ENCODE assay signal across 27 cellular contexts in the genomic region with DNA sequence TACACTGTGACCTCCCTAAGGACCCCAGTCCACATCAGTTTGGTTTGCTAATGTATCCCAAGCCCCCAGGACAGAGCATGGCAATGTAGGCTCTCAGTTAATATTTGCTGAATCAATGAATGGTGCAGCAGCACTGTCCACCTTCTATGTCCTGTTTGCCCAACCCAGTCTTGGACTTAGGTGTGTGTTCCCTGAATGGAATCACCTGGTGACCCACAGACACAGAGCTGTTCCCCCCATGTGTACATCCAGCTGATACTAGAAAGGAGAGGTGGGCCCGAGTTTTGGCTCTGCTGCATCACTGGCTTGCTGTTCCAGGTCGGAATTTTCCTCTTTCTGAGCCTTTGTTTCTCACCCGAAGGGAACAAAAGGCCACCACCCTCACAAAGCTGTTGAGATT.
A peak's percentile ranks its signal among the peaks of the same experiment; 100 is the strongest.
DNase-seq lines count a peak whose midpoint lies in the region; FAIRE-seq and TF ChIP-seq lines count a peak whose summit lies in the region.
"Had no signal": no experiment of that assay in that cellular context is flagged by ENCODE, and none has a peak within 500 bp of the region (broad histone marks: within the 10 kb centered on the region; RNA-seq: fewer than 3 reads in every experiment).

No MANE protein-coding gene starts in this region.

- TF ChIP-seq CTCF in endothelial cell of umbilical vein (IDR thresholded peaks at IDR 0.05; ENCODE audit: extremely low read depth in 1 of 2, insufficient read depth in 1 of 2, low read depth in 1 of 2, low read length in 2 of 2) (no peak), uterus (IDR thresholded peaks at IDR 0.05) (no peak)

- H3K18ac ChIP-seq in trophoblast cell (ENCODE audit: low read length) = peak overlapping the region; percentile 41

- TF ChIP-seq POLR2A in endothelial cell of umbilical vein (IDR thresholded peaks at IDR 0.05; ENCODE audit: low read depth, low read length) (no peak), uterus (IDR thresholded peaks at IDR 0.05) (no peak)

- peaks cover 15% of the 10 kb centered on the region for H3K4me1 ChIP-seq in endothelial cell of umbilical vein (ENCODE audit: control insufficient read depth, extremely low read depth, insufficient read depth, low read length)
- H3K4me1 ChIP-seq in trophoblast cell (ENCODE audit: control insufficient read depth in 1 of 2, insufficient read depth in 2 of 2, low read length in 2 of 2) = peaks cover 11 to 27% of the 10 kb centered on the region in 2 experiments
- peaks cover 0 to 9% of the 10 kb centered on the region in 2 donors for H3K4me1 ChIP-seq in uterus

- DNase-seq in DMS53 (lab: John Stamatoyannopoulos, UW) (peak; percentile 25), DMS53 treated with DMSO at 0.1 percent for 48 hours (lab: John Stamatoyannopoulos, UW; ENCODE audit: unreplicated experiment) (no peak), endothelial cell of umbilical vein (ENCODE audit: low read depth, low spot score) (no peak), trophoblast cell (no peak), uterus (no peak), C1 segment of cervical spinal cord (lab: John Stamatoyannopoulos, UW) (no peak), CD1c-positive myeloid dendritic cell (ENCODE audit: extremely low spot score) (no peak), DMS153 (lab: John Stamatoyannopoulos, UW) (no peak)
- DNase-seq: activated CD4-positive, alpha-beta T cell treated with anti-CD3 and anti-CD28 coated beads, Interleukin-2, amount 10 ng/mL, durations not matched to agents 24 days and 14 days; activated naive CD4-positive, alpha-beta T cell treated with anti-CD3 and anti-CD28 coated beads, Interleukin-2, amount 10 ng/mL, durations not matched to agents 7 days and 5 days; AML-193; CD8-positive, alpha-beta T cell; cortex of kidney; DMS 273 treated with DMSO at 0.1 percent for 48 hours; GOT3; hypothalamus; NCI-H1092 treated with DMSO at 0.1 percent for 48 hours; NCI-H187; NCI-H524 treated with DMSO at 0.1 percent for 48 hours; PC-3; SHP77; stimulated activated CD4-positive, alpha-beta T cell treated with anti-CD3 and anti-CD28 coated beads, Interleukin-15, amount 100 ng/mL, for 24 hours; stimulated activated naive CD4-positive, alpha-beta T cell; WERI-Rb-1 had no signal

- peaks cover 8% of the 10 kb centered on the region for H3K79me1 ChIP-seq in trophoblast cell (ENCODE audit: low read length)

- no TSS peak for BruUV-seq in endothelial cell of umbilical vein (replicated peaks; lab: Mats Ljungman, UMichigan)

- H3K27me3 ChIP-seq in endothelial cell of umbilical vein (ENCODE audit: control insufficient read depth in 2 of 2, insufficient read depth in 2 of 2, low read length in 2 of 2) (no peaks in the 10 kb centered on the region), trophoblast cell (ENCODE audit: insufficient read depth, low read length) (no peaks in the 10 kb centered on the region), uterus (no peaks in the 10 kb centered on the region)
- H3K27me3 ChIP-seq: thyroid gland had no signal

- H4K20me1 ChIP-seq in endothelial cell of umbilical vein (replicated peaks; ENCODE audit: control insufficient read depth, extremely low read depth, insufficient read depth, low read length) = no peaks in the 10 kb centered on the region

- peak overlapping the region; percentile 33 for H2AFZ ChIP-seq in endothelial cell of umbilical vein (ENCODE audit: low read depth, low read length)
- H2AFZ ChIP-seq in trophoblast cell (ENCODE audit: insufficient read depth, low read length, poor library complexity) = no peak overlapping the region

- H2BK5ac ChIP-seq in trophoblast cell (ENCODE audit: low read depth, low read length, poor library complexity) = no peak overlapping the region

- H3K9me3 ChIP-seq in endothelial cell of umbilical vein (replicated peaks; ENCODE audit: control insufficient read depth, insufficient read depth, low read length) (no peaks in the 10 kb centered on the region), trophoblast cell (ENCODE audit: insufficient read depth, low read depth, low read length) (no peaks in the 10 kb centered on the region), uterus (no peaks in the 10 kb centered on the region)
- H3K9me3 ChIP-seq: thyroid gland had no signal

- H3K4ac ChIP-seq in trophoblast cell (ENCODE audit: low read depth, low read length) = no peak overlapping the region

- no peak overlapping the region for H4K8ac ChIP-seq in trophoblast cell (ENCODE audit: low read depth, low read length)

- CTCF ChIA-PET in endothelial cell of umbilical vein (lab: Charles Lee) = no interaction called here

- H3K4me3 ChIP-seq in endothelial cell of umbilical vein (replicated peaks in 1 of 3; ENCODE audit: insufficient read depth in 1 of 3, low read depth in 1 of 3, low read length in 3 of 3) (no peak overlapping the region), trophoblast cell (ENCODE audit: low read depth, low read length) (no peak overlapping the region), uterus (no peak overlapping the region)
- H3K4me3 ChIP-seq: thyroid gland had no signal

- H2BK12ac ChIP-seq in trophoblast cell (ENCODE audit: low read length) = peak overlapping the region; percentile 78

- no peak overlapping the region for H2AK5ac ChIP-seq in trophoblast cell (ENCODE audit: low read length)

- POLR2A ChIA-PET in endothelial cell of umbilical vein (lab: Charles Lee) = no interaction called here

- no peak overlapping the region for H3K23ac ChIP-seq in trophoblast cell (ENCODE audit: low read length)

- no CpG with 5 or more reads among the region's 3 CpGs for WGBS in trophoblast cell (ENCODE audit: extremely low coverage, insufficient coverage, insufficient read length)

- intact Hi-C loops in endothelial cell of umbilical vein (cut with micrococcal nuclease) (no loop called here), uterus (cut with DNase I; ENCODE audit: low total_unique reads) (no loop called here)

- H3K14ac ChIP-seq in trophoblast cell (ENCODE audit: low read length) = peak overlapping the region; percentile 5

- peak overlapping the region; percentile 27 for H3K27ac ChIP-seq in endothelial cell of umbilical vein (ENCODE audit: insufficient read depth, low read depth, low read length)
- H3K27ac ChIP-seq in trophoblast cell (ENCODE audit: low read depth, low read length) = no peak overlapping the region
- peak overlapping the region; percentile 79 to 85 for H3K27ac ChIP-seq in uterus
- H3K27ac ChIP-seq: 22Rv1, thyroid gland, WERI-Rb-1 had no signal

- no peaks in the 10 kb centered on the region for H3K79me2 ChIP-seq in endothelial cell of umbilical vein (ENCODE audit: control insufficient read depth, insufficient read depth, low read length)
- no peaks in the 10 kb centered on the region for H3K79me2 ChIP-seq in trophoblast cell (ENCODE audit: control insufficient read depth, insufficient read depth, low read length, poor library complexity)

- peak overlapping the region; percentile 50 for H4K91ac ChIP-seq in trophoblast cell (ENCODE audit: low read depth, low read length)

- FAIRE-seq in endothelial cell of umbilical vein (lab: Jason Lieb, UNC) = peak; percentile 4
- FAIRE-seq: bronchial epithelial cell had no signal

- no peak overlapping the region for H3K9ac ChIP-seq in endothelial cell of umbilical vein (replicated peaks; ENCODE audit: extremely low read depth, insufficient read depth, low read length)
- H3K9ac ChIP-seq in trophoblast cell (ENCODE audit: low read length) = no peak overlapping the region

- dilution Hi-C loops in endothelial cell of umbilical vein (cut with MboI; ENCODE audit: extremely low pct_ligation_motif_present, low sequenced_read_pairs) = no loop called here

- H3K4me2 ChIP-seq in endothelial cell of umbilical vein (ENCODE audit: insufficient read depth, low read length) = peak overlapping the region; percentile 26
- no peak overlapping the region for H3K4me2 ChIP-seq in trophoblast cell (ENCODE audit: low read length)

- H4K12ac ChIP-seq in trophoblast cell (ENCODE audit: low read depth, low read length) = no peak overlapping the region

- no peaks in the 10 kb centered on the region for H3K36me3 ChIP-seq in endothelial cell of umbilical vein (ENCODE audit: control insufficient read depth in 2 of 2, extremely low read depth in 1 of 2, insufficient read depth in 2 of 2, low read length in 2 of 2)
- H3K36me3 ChIP-seq in trophoblast cell (ENCODE audit: control insufficient read depth in 1 of 2, insufficient read depth in 2 of 2, low read length in 2 of 2) = no peaks in the 10 kb centered on the region
- H3K36me3 ChIP-seq in uterus = no peaks in the 10 kb centered on the region
- H3K36me3 ChIP-seq: thyroid gland, WERI-Rb-1 had no signal

- H3K9me1 ChIP-seq in endothelial cell of umbilical vein (replicated peaks; ENCODE audit: control insufficient read depth, extremely low read depth, insufficient read depth, low read length) = no peaks in the 10 kb centered on the region

- peak overlapping the region; percentile 25 for H2BK120ac ChIP-seq in trophoblast cell (ENCODE audit: insufficient read depth, low read length, poor library complexity)

TF ChIP-seq in endothelial cell of umbilical vein, 7 proteins besides CTCF, POLR2A, EP300 and RAD21:
- no peak for TF ChIP-seq POLR2AphosphoS5 (IDR thresholded peaks at IDR 0.05; ENCODE audit: insufficient read depth, low read depth, low read length)
- no peak for TF ChIP-seq MYC (IDR thresholded peaks at IDR 0.05; ENCODE audit: low read depth, low read length)
- no peak for TF ChIP-seq JUN (IDR thresholded peaks at IDR 0.05; ENCODE audit: borderline replicate concordance, insufficient read depth, insufficient read length, low read depth)
- TF ChIP-seq FOS (IDR thresholded peaks at IDR 0.05; ENCODE audit: borderline replicate concordance, insufficient read depth, low read length) = no peak
- no peak for TF ChIP-seq GATA2 (IDR thresholded peaks at IDR 0.05; ENCODE audit: insufficient read depth, insufficient read length, low read depth, low read length)
- no peak for TF ChIP-seq EZH2 (IDR thresholded peaks at IDR 0.05; ENCODE audit: borderline replicate concordance, low read depth, low read length, severe bottlenecking)
- TF ChIP-seq, protein P1, sequence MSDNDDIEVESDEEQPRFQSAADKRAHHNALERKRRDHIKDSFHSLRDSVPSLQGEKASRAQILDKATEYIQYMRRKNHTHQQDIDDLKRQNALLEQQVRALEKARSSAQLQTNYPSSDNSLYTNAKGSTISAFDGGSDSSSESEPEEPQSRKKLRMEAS (IDR thresholded peaks at IDR 0.05; ENCODE audit: insufficient read depth, insufficient read length) = no peak
